In the genomic region with DNA sequence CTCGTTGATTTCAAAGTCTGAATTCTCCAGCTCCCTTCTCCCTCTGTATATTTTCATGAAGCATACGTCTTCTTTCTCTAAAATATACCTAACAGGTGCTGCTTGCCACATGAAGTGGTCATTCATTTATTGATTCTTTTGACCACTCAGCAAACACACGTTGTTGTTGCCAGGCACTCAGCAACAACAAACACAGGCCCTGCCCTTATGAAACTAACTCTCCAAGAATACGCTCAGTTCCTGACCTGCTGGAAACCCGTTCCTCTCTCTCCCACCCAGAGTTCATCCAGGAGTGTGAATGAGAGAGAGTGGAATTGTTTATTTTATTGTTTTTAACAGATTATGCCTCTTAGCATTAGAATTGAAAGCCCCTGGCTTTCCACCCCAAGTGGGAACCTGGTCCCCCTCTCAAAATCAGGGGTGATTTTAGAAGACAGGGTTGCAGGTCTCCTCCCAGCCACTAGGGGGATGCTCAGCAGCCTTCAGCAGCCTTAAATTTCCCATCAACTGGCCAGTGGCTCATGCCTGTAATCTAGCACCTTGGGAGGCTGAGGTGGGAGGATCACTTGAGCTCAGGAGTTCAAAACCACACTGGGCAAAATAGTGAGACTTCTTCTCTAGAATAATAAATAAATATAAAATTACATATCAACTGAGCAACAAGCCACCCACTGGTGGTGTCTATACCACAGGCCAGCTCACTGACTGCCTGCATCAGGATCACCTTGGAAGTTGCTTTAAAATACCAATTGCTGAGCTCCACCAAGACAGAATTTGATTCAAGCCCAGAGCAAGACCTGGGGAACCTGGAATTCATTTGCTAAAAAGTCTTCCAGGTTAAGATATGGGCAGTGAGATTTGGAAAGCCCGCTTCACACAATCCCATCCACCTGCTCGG, we compare ENCODE assay signal across 8 cellular contexts.
A peak's percentile ranks its signal among the peaks of the same experiment; 100 is the strongest.
DNase-seq lines count a peak whose midpoint lies in the region; ATAC-seq and TF ChIP-seq lines count a peak whose summit lies in the region.

No MANE protein-coding gene starts in this region.

- no CpG with 5 or more reads among the region's 7 CpGs for WGBS in H9 (ENCODE audit: extremely low coverage, insufficient read length, low lambda C conversion rate)

- H3K79me2 ChIP-seq in H9 (ENCODE audit: insufficient read depth, low read length), result no peaks in the 10 kb centered on the region

- H3K27me3 Mint-ChIP-seq in H9 (ENCODE audit: low read depth), result no peaks in the 10 kb centered on the region

- H3K4ac ChIP-seq in H9 (ENCODE audit: low read depth, low read length), result no peak overlapping the region; the same call in 1 of the 2 replicates

- DNase-seq in D341Med (ENCODE audit: low spot score) (peak; percentile 71), H9 (peak; percentile 74), RPMI7951 (ENCODE audit: low read depth) (peak; percentile 9), germinal center (ENCODE audit: low spot score) (peak; percentile 63), HPDE6-E6E7 (ENCODE audit: extremely low spot score) (no peak), AG08395 (ENCODE audit: low spot score) (no peak)

- peaks cover 0 to 11% (median 11%) of the 10 kb centered on the region in 3 experiments; a peak in 5 of 7 replicates for H3K36me3 Mint-ChIP-seq in H9 (ENCODE audit: insufficient read depth in 1 of 3, low read depth in 3 of 3)

- H3K4me1 ChIP-seq in H9 (ENCODE audit: insufficient read depth, low read length), result peaks cover 26% of the 10 kb centered on the region

- H4K8ac ChIP-seq in H9 (replicated peaks; ENCODE audit: insufficient read length, low read depth, low read length), result no peak overlapping the region

- H4K5ac ChIP-seq in H9 (ENCODE audit: insufficient read length, low read depth, low read length), result no peak overlapping the region

- no peak overlapping the region for H3K56ac ChIP-seq in H9 (ENCODE audit: insufficient read length, low read depth, low read length)

- H2AFZ ChIP-seq in H9 (ENCODE audit: low read length), result no peak overlapping the region

- H3K23me2 ChIP-seq in H9 (ENCODE audit: insufficient read length, low read depth, low read length, poor library complexity, severe bottlenecking), result no peaks in the 10 kb centered on the region

- no peak overlapping the region for H3K4me2 ChIP-seq in H9 (ENCODE audit: insufficient read depth, insufficient read length, low read length)

- H2BK120ac ChIP-seq in H9 (ENCODE audit: low read depth, low read length, poor library complexity, severe bottlenecking), result no peak overlapping the region

- H2BK20ac ChIP-seq in H9 (ENCODE audit: low read depth, low read length, poor library complexity, severe bottlenecking), result no peak overlapping the region

- H3K9me3 ChIP-seq in H9 (ENCODE audit: control insufficient read depth, low read depth, low read length), result no peaks in the 10 kb centered on the region

- peaks cover 48 to 54% of the 10 kb centered on the region in 2 experiments for H3K4me1 Mint-ChIP-seq in H9

- H4K20me1 ChIP-seq in H9 (ENCODE audit: control insufficient read depth, insufficient read depth, insufficient read length), result no peaks in the 10 kb centered on the region

- H3K14ac ChIP-seq in H9 (ENCODE audit: insufficient read depth, low read length), result no peak overlapping the region

- no peak overlapping the region for H3K9ac ChIP-seq in H9 (ENCODE audit: extremely low read depth, insufficient read length, low read length)

- H3K27ac Mint-ChIP-seq in H9, result peak overlapping the region; percentile 56 to 99 (median 90); a peak in 6 of 7 replicates

- no peak overlapping the region; a peak in 1 of 5 replicates for H3K4me3 Mint-ChIP-seq in H9

- TF ChIP-seq CTCF in H9 (conservative IDR thresholded peaks at IDR 0.05), result peak; percentile 89

- H2BK15ac ChIP-seq in H9 (ENCODE audit: low read depth, low read length), result no peak overlapping the region

- no peak for ATAC-seq in activated CD4-positive, CD25-positive, alpha-beta regulatory T cell treated with anti-CD3 and anti-CD28 coated beads, Interleukin-2, amount 50 U/mL, for 24 hours
- ATAC-seq in HG02642 (IDR thresholded peaks at IDR 0.05; ENCODE audit: poor library complexity, unreplicated experiment), result no peak

- H3K79me1 ChIP-seq in H9 (ENCODE audit: insufficient read depth, low read depth, low read length, poor library complexity, severe bottlenecking), result no peaks in the 10 kb centered on the region

- peak overlapping the region; percentile 94 for H3K27ac ChIP-seq in H9 (ENCODE audit: insufficient read length, low read depth, low read length)

- peaks cover 0 to 9% of the 10 kb centered on the region in 2 experiments; a peak in 3 of 5 replicates for H3K9me3 Mint-ChIP-seq in H9

- no peak overlapping the region for H2BK12ac ChIP-seq in H9 (ENCODE audit: insufficient read length, low read depth, low read length)

- H4K91ac ChIP-seq in H9 (ENCODE audit: insufficient read length, low read depth, low read length), result no peak overlapping the region

- H3K18ac ChIP-seq in H9 (ENCODE audit: insufficient read length, low read depth, low read length), result peak overlapping the region; percentile 56

- no peak overlapping the region for H2BK5ac ChIP-seq in H9 (ENCODE audit: insufficient read length, low read length)

- no peaks in the 10 kb centered on the region for H3K27me3 ChIP-seq in H9 (ENCODE audit: insufficient read depth, low read length)

- no peak overlapping the region for H2AK5ac ChIP-seq in H9 (ENCODE audit: insufficient read length, low read length)

- H3K23ac ChIP-seq in H9 (ENCODE audit: insufficient read length, low read depth, low read length), result no peak overlapping the region

- H3T11ph ChIP-seq in H9 (ENCODE audit: low read length), result no peak overlapping the region

Comparison
In these comparisons a context has a peak if more than half of its experiments do, and no peak if none do; other contexts are left out.
1. DNase-seq: peak in D341Med (single experiment), H9 (single experiment), RPMI7951 (single experiment) and germinal center (single experiment); none in HPDE6-E6E7 (single experiment) and AG08395 (single experiment).